Comparison of ENCODE assay signal across 21 cellular contexts in the genomic region with DNA sequence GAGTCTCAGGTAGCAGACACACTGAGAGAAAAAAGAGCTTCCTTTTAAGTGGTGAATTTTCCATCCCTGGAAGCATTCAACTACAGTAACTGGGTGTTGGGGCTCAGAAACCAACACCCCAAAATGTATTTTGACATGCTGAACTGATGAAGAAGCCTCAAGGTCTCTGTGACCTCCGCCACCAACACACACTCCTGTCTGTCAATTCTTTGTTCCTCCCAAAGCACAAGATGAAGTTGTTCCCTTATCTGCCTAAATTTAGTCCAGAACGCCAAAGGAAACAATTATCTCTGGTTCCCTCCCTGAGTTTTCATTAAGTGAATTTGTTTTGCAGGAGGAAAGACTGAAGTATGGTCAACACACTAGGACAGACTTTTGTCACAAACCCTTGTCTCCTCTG. TPM values are rescaled to one million over a fixed set of nuclear protein-coding genes. Genes with fewer than 3 reads are reported as not detected.
DNase-seq lines count a peak whose midpoint lies in the region; ATAC-seq and TF ChIP-seq lines count a peak whose summit lies in the region.
"Had no signal": no experiment of that assay in that cellular context is flagged by ENCODE, and none has a peak within 500 bp of the region (broad histone marks: within the 10 kb centered on the region; RNA-seq: fewer than 3 reads in every experiment).

No MANE protein-coding gene starts in this region.

- no peaks in the 10 kb centered on the region for H3K9me3 Mint-ChIP-seq in natural killer cell
- no peaks in the 10 kb centered on the region for H3K9me3 Mint-ChIP-seq in natural killer cell treated with Interleukin-12 subunit alpha and Interleukin-12 subunit beta and Interleukin-15 and Interleukin-18, amount 100 ng/mL, for 72 hours
- no peaks in the 10 kb centered on the region for H3K9me3 Mint-ChIP-seq in activated T-helper 17 cell treated with anti-CD3 and anti-CD28 coated beads, Interleukin-2, amount 50 U/mL, for 72 hours
- H3K9me3 Mint-ChIP-seq: mesothelial cell of epicardium had no signal

- H3K4me1 Mint-ChIP-seq in natural killer cell: peaks cover 20 to 26% of the 10 kb centered on the region in 2 donors
- peaks cover 24% of the 10 kb centered on the region in 2 donors for H3K4me1 Mint-ChIP-seq in natural killer cell treated with Interleukin-12 subunit alpha and Interleukin-12 subunit beta and Interleukin-15 and Interleukin-18, amount 100 ng/mL, for 72 hours (ENCODE audit: low read depth in 2 of 2)
- peaks cover 6% of the 10 kb centered on the region for H3K4me1 Mint-ChIP-seq in activated T-helper 17 cell treated with anti-CD3 and anti-CD28 coated beads, Interleukin-2, amount 50 U/mL, for 72 hours

- TF ChIP-seq EP300 in ovary (IDR thresholded peaks at IDR 0.05): no peak

- TF ChIP-seq CTCF in natural killer cell (IDR thresholded peaks at IDR 0.05) (no peak), upper lobe of right lung (IDR thresholded peaks at IDR 0.05) (no peak), ovary (IDR thresholded peaks at IDR 0.05) (no peak)

- DNase-seq in natural killer cell (no peak), mesenchymal stem cell (no peak), upper lobe of right lung (no peak), ovary (no peak), T-helper 9 cell (no peak)
- DNase-seq in natural killer cell treated with Interleukin-12 subunit alpha and Interleukin-12 subunit beta and Interleukin-15 and Interleukin-18, amount 100 ng/mL, for 72 hours (ENCODE audit: low spot score): no peak
- DNase-seq: activated CD4-positive, alpha-beta T cell treated with anti-CD3 and anti-CD28 coated beads for 4 hours; activated effector memory CD4-positive, alpha-beta T cell treated with anti-CD3 and anti-CD28 coated beads, Interleukin-2, amount 50 U/mL, for 16 hours; effector memory CD4-positive, alpha-beta T cell; Kasumi-1; NCI-H1694; NCI-H524; PC-9; stimulated activated CD4-positive, alpha-beta T cell treated with anti-CD3 and anti-CD28 coated beads, Interleukin-15, amount 100 ng/mL, for 24 hours; T-helper 1 cell had no signal

- H3K18ac ChIP-seq in mesenchymal stem cell (ENCODE audit: low read depth in 1 of 2, low read length in 2 of 2): no peak overlapping the region

- H3K27me3 Mint-ChIP-seq in natural killer cell (ENCODE audit: low read depth in 2 of 2): no peaks in the 10 kb centered on the region
- H3K27me3 Mint-ChIP-seq in natural killer cell treated with Interleukin-12 subunit alpha and Interleukin-12 subunit beta and Interleukin-15 and Interleukin-18, amount 100 ng/mL, for 72 hours: no peaks in the 10 kb centered on the region
- no peaks in the 10 kb centered on the region for H3K27me3 Mint-ChIP-seq in activated T-helper 17 cell treated with anti-CD3 and anti-CD28 coated beads, Interleukin-2, amount 50 U/mL, for 72 hours
- H3K27me3 Mint-ChIP-seq: progenitor cell of endocrine pancreas had no signal

- H3K4me3 ChIP-seq in mesenchymal stem cell (ENCODE audit: insufficient read depth in 1 of 2, low read depth in 1 of 2, low read length in 2 of 2): no peak overlapping the region
- H3K4me3 ChIP-seq in upper lobe of right lung: no peak overlapping the region
- H3K4me3 ChIP-seq in ovary: no peak overlapping the region

- H3K9me3 ChIP-seq in mesenchymal stem cell (ENCODE audit: control insufficient read depth, low read length) (no peaks in the 10 kb centered on the region), upper lobe of right lung (no peaks in the 10 kb centered on the region), ovary (no peaks in the 10 kb centered on the region)
- H3K9me3 ChIP-seq: BLaER1, suprapubic skin had no signal

- no peak overlapping the region for H3K14ac ChIP-seq in mesenchymal stem cell (ENCODE audit: low read length in 2 of 2)

- no peak overlapping the region for H3K23ac ChIP-seq in mesenchymal stem cell (ENCODE audit: low read length in 2 of 2)

- no peak overlapping the region for H3K9ac ChIP-seq in mesenchymal stem cell (ENCODE audit: low read length)

- no peaks in the 10 kb centered on the region for H3K27me3 ChIP-seq in mesenchymal stem cell (ENCODE audit: control insufficient read depth in 1 of 2, insufficient read depth in 1 of 2, low read length in 2 of 2)
- H3K27me3 ChIP-seq in upper lobe of right lung: no peaks in the 10 kb centered on the region
- H3K27me3 ChIP-seq in ovary: no peaks in the 10 kb centered on the region
- H3K27me3 ChIP-seq: BLaER1, suprapubic skin had no signal

- ATAC-seq in natural killer cell (no peak), upper lobe of right lung (no peak), HG02588 (IDR thresholded peaks at IDR 0.05; ENCODE audit: unreplicated experiment) (no peak)
- no peak for ATAC-seq in natural killer cell treated with Interleukin-12 subunit alpha and Interleukin-12 subunit beta and Interleukin-15 and Interleukin-18, amount 100 ng/mL, for 72 hours
- no peak for ATAC-seq in activated T-helper 17 cell treated with anti-CD3 and anti-CD28 coated beads, Interleukin-2, amount 50 U/mL, for 72 hours (replicated peaks)

- H2BK15ac ChIP-seq in mesenchymal stem cell (ENCODE audit: low read depth, poor library complexity, severe bottlenecking): no peak overlapping the region

- H2BK12ac ChIP-seq in mesenchymal stem cell (ENCODE audit: low read length in 2 of 2): peak overlapping the region in 1 of 2 experiments; percentile 10

- whole genome bisulfite sequencing in mesenchymal stem cell: 97% methylated on average over 2 of the region's 2 CpGs
- 64 to 68% (median 65%) methylated on average over 2 of the region's 2 CpGs for WGBS in ovary, 3 donors

- peaks cover 17% of the 10 kb centered on the region for H3K79me1 ChIP-seq in mesenchymal stem cell (replicated peaks; ENCODE audit: low read length, poor library complexity, severe bottlenecking)

- no peak for TF ChIP-seq POLR2A in ovary (IDR thresholded peaks at IDR 0.05)

- peaks cover 13% of the 10 kb centered on the region for H3K4me1 ChIP-seq in mesenchymal stem cell (ENCODE audit: control insufficient read depth, insufficient read depth, low read depth, low read length)
- H3K4me1 ChIP-seq in upper lobe of right lung: peaks cover 22% of the 10 kb centered on the region
- H3K4me1 ChIP-seq in ovary (ENCODE audit: insufficient read depth): peaks cover 5% of the 10 kb centered on the region

- H3K27ac ChIP-seq in mesenchymal stem cell (ENCODE audit: low read length, poor library complexity, severe bottlenecking): no peak overlapping the region
- peak overlapping the region; percentile 87 for H3K27ac ChIP-seq in upper lobe of right lung
- H3K27ac ChIP-seq in ovary: no peak overlapping the region
- H3K27ac ChIP-seq: BLaER1, PC-9 had no signal

- H2BK5ac ChIP-seq in mesenchymal stem cell (ENCODE audit: low read depth, low read length, poor library complexity, severe bottlenecking): no peak overlapping the region

- H2AK5ac ChIP-seq in mesenchymal stem cell (ENCODE audit: low read length, severe bottlenecking): peak overlapping the region; percentile 29

- H3K27ac Mint-ChIP-seq in natural killer cell: no peak overlapping the region
- H3K27ac Mint-ChIP-seq in natural killer cell treated with Interleukin-12 subunit alpha and Interleukin-12 subunit beta and Interleukin-15 and Interleukin-18, amount 100 ng/mL, for 72 hours: peak overlapping the region in 1 of 2 donors; percentile 82
- no peak overlapping the region for H3K27ac Mint-ChIP-seq in activated T-helper 17 cell treated with anti-CD3 and anti-CD28 coated beads, Interleukin-2, amount 50 U/mL, for 72 hours
- H3K27ac Mint-ChIP-seq: mesothelial cell of epicardium had no signal

- H2AFZ ChIP-seq in mesenchymal stem cell (ENCODE audit: low read depth, low read length): no peak overlapping the region

- H3K36me3 ChIP-seq in mesenchymal stem cell (ENCODE audit: control insufficient read depth in 1 of 2, insufficient read depth in 2 of 2, low read depth in 1 of 2, low read length in 2 of 2) (peaks cover 0 to 13% of the 10 kb centered on the region in 2 experiments), upper lobe of right lung (no peaks in the 10 kb centered on the region), ovary (no peaks in the 10 kb centered on the region)
- H3K36me3 ChIP-seq: suprapubic skin had no signal

- intact Hi-C loops in natural killer cell (cut with micrococcal nuclease) (loop anchor here (2.0 to 5.0 kb wide), 2 partner anchors 41 to 174 kb away; a partner anchor contains a TSS), upper lobe of right lung (cut with DNase I) (loop anchor here (10.0 kb wide), 1 partner anchor 52 kb away; no protein-coding TSS in a partner anchor), ovary (cut with DNase I) (loop anchor here in 3 of 4 donors (2.0 to 10.0 kb wide), 5 partner anchors 26 to 164 kb away; a partner anchor contains a TSS)

- H3K36me3 Mint-ChIP-seq in natural killer cell: no peaks in the 10 kb centered on the region
- H3K36me3 Mint-ChIP-seq in natural killer cell treated with Interleukin-12 subunit alpha and Interleukin-12 subunit beta and Interleukin-15 and Interleukin-18, amount 100 ng/mL, for 72 hours: no peaks in the 10 kb centered on the region
- H3K36me3 Mint-ChIP-seq in activated T-helper 17 cell treated with anti-CD3 and anti-CD28 coated beads, Interleukin-2, amount 50 U/mL, for 72 hours (ENCODE audit: low read depth): no peaks in the 10 kb centered on the region
- H3K36me3 Mint-ChIP-seq: mesothelial cell of epicardium had no signal

- no peak overlapping the region for H4K8ac ChIP-seq in mesenchymal stem cell (ENCODE audit: low read length)

- no peak overlapping the region for H4K91ac ChIP-seq in mesenchymal stem cell (ENCODE audit: low read length)

- H3K4me2 ChIP-seq in mesenchymal stem cell (ENCODE audit: low read length, poor library complexity, severe bottlenecking): no peak overlapping the region

- no peak overlapping the region for H3K4ac ChIP-seq in mesenchymal stem cell (ENCODE audit: low read depth in 1 of 2, low read length in 2 of 2)

- peak overlapping the region; percentile 28 for H3K4me3 Mint-ChIP-seq in natural killer cell
- H3K4me3 Mint-ChIP-seq in natural killer cell treated with Interleukin-12 subunit alpha and Interleukin-12 subunit beta and Interleukin-15 and Interleukin-18, amount 100 ng/mL, for 72 hours: no peak overlapping the region
- peak overlapping the region; percentile 92 for H3K4me3 Mint-ChIP-seq in activated T-helper 17 cell treated with anti-CD3 and anti-CD28 coated beads, Interleukin-2, amount 50 U/mL, for 72 hours

- no peak overlapping the region for H2BK120ac ChIP-seq in mesenchymal stem cell (ENCODE audit: low read depth, low read length)

RNA-seq across cellular contexts. Expression of a gene that starts 1.4 kb away (rescaled TPM):
- total RNA-seq in natural killer cell (10 to 100 TPM; 12.3 to 15.5 (median 13.4) TPM), upper lobe of right lung (16.5 TPM), ovary (10 to 100 TPM; 12.2 to 18.0 (median 15.3) TPM)
- total RNA-seq in natural killer cell treated with Interleukin-12 subunit alpha and Interleukin-12 subunit beta and Interleukin-15 and Interleukin-18, amount 100 ng/mL, for 72 hours: 10 to 100 TPM; 28.2 to 36.5 TPM
- total RNA-seq in activated T-helper 17 cell treated with anti-CD3 and anti-CD28 coated beads, Interleukin-2, amount 50 U/mL, for 72 hours: 10 to 100 TPM in 1 of 2 donors, 1 to 10 TPM in 1; 8.9 to 23.0 TPM
- 20.0 TPM for polyA plus RNA-seq in mesenchymal stem cell (2013, experiment 1 of 2)
- polyA plus RNA-seq in mesenchymal stem cell (2013, experiment 2 of 2): 19.1 TPM
- 10 to 100 TPM; 21.1 to 29.0 TPM for polyA plus RNA-seq in ovary

RNA-seq across cellular contexts. Expression of a gene that starts 41.7 kb away (rescaled TPM):
- total RNA-seq in natural killer cell: 100 to 1,000 TPM in 2 of 3 donors, 10 to 100 TPM in 1; 93.5 to 124 (median 116) TPM
- 10 to 100 TPM; 62.6 to 89.5 TPM for total RNA-seq in natural killer cell treated with Interleukin-12 subunit alpha and Interleukin-12 subunit beta and Interleukin-15 and Interleukin-18, amount 100 ng/mL, for 72 hours
- 100 to 1,000 TPM in 1 of 2 donors, 10 to 100 TPM in 1; 76.6 to 143 TPM for total RNA-seq in activated T-helper 17 cell treated with anti-CD3 and anti-CD28 coated beads, Interleukin-2, amount 50 U/mL, for 72 hours
- polyA plus RNA-seq in mesenchymal stem cell (2013, experiment 1 of 2): 96.1 TPM
- 124 TPM for polyA plus RNA-seq in mesenchymal stem cell (2013, experiment 2 of 2)
- total RNA-seq in upper lobe of right lung: 94.6 TPM
- total RNA-seq in ovary: 100 to 1,000 TPM in 1 of 7 donors, 10 to 100 TPM in 6; 54.1 to 101 (median 68.1) TPM
- polyA plus RNA-seq in ovary: 10 to 100 TPM; 89.0 to 92.4 TPM

RNA-seq across cellular contexts. Expression of a gene that starts 46.1 kb away (rescaled TPM):
- 1 to 10 TPM in 1 of 3 donors, under 1 TPM in 1, not detected in 1; 0.63 to 2.2 TPM for total RNA-seq in natural killer cell
- 1 to 10 TPM; 2.9 to 3.3 TPM for total RNA-seq in natural killer cell treated with Interleukin-12 subunit alpha and Interleukin-12 subunit beta and Interleukin-15 and Interleukin-18, amount 100 ng/mL, for 72 hours
- total RNA-seq in activated T-helper 17 cell treated with anti-CD3 and anti-CD28 coated beads, Interleukin-2, amount 50 U/mL, for 72 hours: 1 to 10 TPM in 1 of 2 donors, under 1 TPM in 1; 0.69 to 9.7 TPM
- polyA plus RNA-seq in mesenchymal stem cell (2013, experiment 1 of 2): 1.9 TPM
- polyA plus RNA-seq in mesenchymal stem cell (2013, experiment 2 of 2): 1.3 TPM
- total RNA-seq in upper lobe of right lung: 3.0 TPM
- total RNA-seq in ovary: 1 to 10 TPM; 1.8 to 7.1 (median 5.7) TPM
- 1 to 10 TPM; 2.9 to 3.9 TPM for polyA plus RNA-seq in ovary
